ENCODE assay signal across 8 cellular contexts in the genomic region with DNA sequence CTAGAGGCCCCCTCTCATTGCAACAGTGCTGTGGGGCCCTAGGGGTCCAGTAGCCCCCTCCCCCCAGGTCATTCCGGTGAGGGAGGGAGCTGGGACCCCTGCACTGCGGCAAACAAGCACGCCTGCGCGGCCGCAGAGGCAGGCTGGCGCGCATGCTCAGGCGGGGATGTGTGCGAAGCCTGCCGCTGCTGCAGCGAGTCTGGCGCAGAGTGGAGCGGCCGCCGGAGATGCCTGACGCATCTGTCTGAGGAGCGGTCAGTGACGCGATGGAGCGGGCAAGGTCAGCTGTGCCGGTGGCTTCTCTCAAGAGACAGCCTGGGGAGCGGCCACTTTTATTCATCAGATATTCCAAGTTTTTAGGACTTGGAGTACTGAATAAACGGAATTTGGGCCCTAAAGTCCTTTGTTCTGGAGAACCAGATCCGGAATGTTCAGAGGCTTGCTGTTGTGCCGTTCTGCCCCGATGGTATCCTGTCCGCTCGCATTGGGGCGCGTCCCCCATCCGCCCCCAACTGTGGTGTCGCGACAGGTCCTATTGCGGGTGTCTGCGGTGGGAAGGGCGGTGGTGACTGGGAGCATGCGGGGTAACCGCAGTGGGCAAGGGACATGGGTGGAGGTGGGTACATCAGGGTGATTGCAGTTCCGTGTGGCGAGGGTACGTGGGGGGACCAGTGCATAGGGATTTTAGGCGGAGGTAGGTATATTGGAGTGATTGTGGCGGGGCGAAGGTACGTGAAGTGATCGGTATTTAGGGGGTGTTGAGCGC. TPM values are rescaled to one million over a fixed set of nuclear protein-coding genes. Genes with fewer than 3 reads are reported as not detected.
DNase-seq lines count a peak whose midpoint lies in the region; ATAC-seq and TF ChIP-seq lines count a peak whose summit lies in the region.

A gene (plus strand): TSS at position 205 of the 766 bp plus-strand sequence. CDS start 19,467 bp downstream, outside the sequence.
A gene with protein sequence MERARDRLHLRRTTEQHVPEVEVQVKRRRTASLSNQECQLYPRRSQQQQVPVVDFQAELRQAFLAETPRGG (plus strand): TSS at position 205 of the 766 bp plus-strand sequence. CDS start 62 bp downstream, at position 267.

- H3K4me3 ChIP-seq in OCI-LY7 (ENCODE audit: low read depth, low read length, poor library complexity, severe bottlenecking), result no peak within 1 kb of the TSS

- peak within 1 kb of the TSS; percentile 94 to 98 for H3K27ac Mint-ChIP-seq in natural killer cell
- peak within 1 kb of the TSS; percentile 98 for H3K27ac Mint-ChIP-seq in stimulated activated naive B cell treated with anti-CD40 and anti-IgM and Interleukin-4, amounts not matched to agents 10 μg/mL and 1 μg/mL and 100 μg/mL, for 72 hours

- H4K20me1 ChIP-seq in OCI-LY7 (ENCODE audit: insufficient read depth, low read length), result no peaks in the 10 kb centered on the region

- ATAC-seq in HG03066 (IDR thresholded peaks at IDR 0.05; ENCODE audit: low read depth, unreplicated experiment), result peak; percentile 55
- peak; percentile 63 to 71 (median 68) for ATAC-seq in natural killer cell
- peak; percentile 67 to 74 for ATAC-seq in stimulated activated naive B cell treated with anti-CD40 and anti-IgM and Interleukin-4, amounts not matched to agents 10 μg/mL and 1 μg/mL and 100 μg/mL, for 72 hours (replicated peaks)
- no peak for ATAC-seq in HG03045 (IDR thresholded peaks at IDR 0.05; ENCODE audit: unreplicated experiment)

- TF ChIP-seq CTCF in OCI-LY7 (conservative IDR thresholded peaks at IDR 0.05; ENCODE audit: low read length) (no peak), natural killer cell (IDR thresholded peaks at IDR 0.05) (no peak)

- H3K79me2 ChIP-seq in OCI-LY7 (ENCODE audit: insufficient read depth, low read depth, low read length), result no peaks in the 10 kb centered on the region

- H3K9me3 Mint-ChIP-seq in natural killer cell, result peaks cover 0 to 3% of the 10 kb centered on the region in 2 donors
- H3K9me3 Mint-ChIP-seq in stimulated activated naive B cell treated with anti-CD40 and anti-IgM and Interleukin-4, amounts not matched to agents 10 μg/mL and 1 μg/mL and 100 μg/mL, for 72 hours, result peaks cover 2 to 5% of the 10 kb centered on the region in 2 donors

- BruUV-seq in OCI-LY7 (replicated peaks; lab: Mats Ljungman, UMichigan), result no TSS peak

- no peaks in the 10 kb centered on the region for H3K36me3 Mint-ChIP-seq in natural killer cell
- H3K36me3 Mint-ChIP-seq in stimulated activated naive B cell treated with anti-CD40 and anti-IgM and Interleukin-4, amounts not matched to agents 10 μg/mL and 1 μg/mL and 100 μg/mL, for 72 hours, result peaks cover 2 to 3% of the 10 kb centered on the region in 2 donors

- H3K4me1 ChIP-seq in OCI-LY7 (ENCODE audit: insufficient read depth, low read length, poor library complexity, severe bottlenecking), result no peaks in the 10 kb centered on the region

- H3K27ac ChIP-seq in OCI-LY7 (ENCODE audit: low read depth, low read length, poor library complexity, severe bottlenecking), result no peak within 1 kb of the TSS

- peak; percentile 88 for TF ChIP-seq POLR2A in GM15510 (IDR thresholded peaks at IDR 0.05; ENCODE audit: borderline replicate concordance, extremely low read depth, insufficient read length)

- H3K4me2 ChIP-seq in OCI-LY7 (ENCODE audit: low read length), result peak within 1 kb of the TSS; percentile 9; the same call in 1 of the 2 replicates

- peaks cover 23 to 27% of the 10 kb centered on the region in 2 donors for H3K4me1 Mint-ChIP-seq in natural killer cell
- H3K4me1 Mint-ChIP-seq in stimulated activated naive B cell treated with anti-CD40 and anti-IgM and Interleukin-4, amounts not matched to agents 10 μg/mL and 1 μg/mL and 100 μg/mL, for 72 hours, result peaks cover 0 to 6% of the 10 kb centered on the region in 2 donors

- POLR2A ChIA-PET in OCI-LY7 (lab: Charles Lee), result no interaction called here

- H3K9me3 ChIP-seq in OCI-LY7 (ENCODE audit: low read length), result no peaks in the 10 kb centered on the region

- no peak within 1 kb of the TSS for H2AFZ ChIP-seq in OCI-LY7 (ENCODE audit: low read length)

- H3K36me3 ChIP-seq in OCI-LY7 (ENCODE audit: insufficient read depth, low read length), result no peaks in the 10 kb centered on the region

- H3K9me2 ChIP-seq in OCI-LY7 (ENCODE audit: insufficient read depth, low read length), result no peaks in the 10 kb centered on the region

- CTCF ChIA-PET in OCI-LY7 (lab: Charles Lee; ENCODE audit: unreplicated experiment), result no interaction called here

- intact Hi-C loops in OCI-LY7 (cut with micrococcal nuclease; ENCODE audit: unreplicated experiment), result loop anchor here (5.0 kb wide), 1 partner anchor 482 kb away; a partner anchor contains a TSS
- intact Hi-C loops in natural killer cell (cut with micrococcal nuclease), result loop anchor here (10.0 kb wide), 1 partner anchor 480 kb away; a partner anchor contains a TSS

- DNase-seq in OCI-LY7 (ENCODE audit: low spot score), result no peak
- peak; percentile 26 to 32 for DNase-seq in activated T-helper 1 cell treated with anti-CD3 and anti-CD28 coated beads, Interleukin-2, amount 50 U/mL, for 16 hours (ENCODE audit: low read depth in 1 of 2, low spot score in 1 of 2)
- DNase-seq in fibroblast of peridontal ligament (ENCODE audit: extremely low read depth), result peak; percentile 61
- peak; percentile 64 for DNase-seq in natural killer cell
- peak; percentile 46 for DNase-seq in stimulated activated naive B cell treated with anti-CD40 and anti-IgM and Interleukin-4, amounts not matched to agents 10 μg/mL and 1 μg/mL and 100 μg/mL, for 72 hours

- peaks cover 0 to 4% of the 10 kb centered on the region in 2 donors for H3K27me3 Mint-ChIP-seq in natural killer cell (ENCODE audit: low read depth in 2 of 2)
- H3K27me3 Mint-ChIP-seq in stimulated activated naive B cell treated with anti-CD40 and anti-IgM and Interleukin-4, amounts not matched to agents 10 μg/mL and 1 μg/mL and 100 μg/mL, for 72 hours, result no peaks in the 10 kb centered on the region

- peak within 1 kb of the TSS; percentile 93 for H3K4me3 Mint-ChIP-seq in natural killer cell
- H3K4me3 Mint-ChIP-seq in stimulated activated naive B cell treated with anti-CD40 and anti-IgM and Interleukin-4, amounts not matched to agents 10 μg/mL and 1 μg/mL and 100 μg/mL, for 72 hours, result peak within 1 kb of the TSS; percentile 97 to 99

RNA-seq across cellular contexts. Expression of the first gene that starts in this region (rescaled TPM):
- total RNA-seq in OCI-LY7 (2014; rRNA removed; shearing (Covaris generic)), result not detected in 2 replicates
- total RNA-seq in OCI-LY7 (2022) (26.8 and 31.9 TPM in 2 replicates), natural killer cell (10 to 100 TPM; 64.1 to 68.8 (median 65.0) TPM)

RNA-seq across cellular contexts. Expression of the second gene that starts in this region (rescaled TPM):
- not detected in 2 replicates for total RNA-seq in OCI-LY7 (2014; rRNA removed; shearing (Covaris generic))
- total RNA-seq in OCI-LY7 (2022) (5.5 and 6.8 TPM in 2 replicates), natural killer cell (10 to 100 TPM; 15.9 to 20.7 (median 19.6) TPM)
